In genomic region chr6:2387445-2387844, GRCh38 we compare ENCODE assay signal across 11 cellular contexts.
"Had no signal": no experiment of that assay in that cellular context is flagged by ENCODE, and none has a peak within 500 bp of the region (broad histone marks: within the 10 kb centered on the region; RNA-seq: fewer than 3 reads in every experiment).

No MANE protein-coding gene starts in this region.

- H3K4me1 Mint-ChIP-seq: activated B cell treated with CpG ODN at 0.5 μM for 24 hours had no signal

- DNase-seq: activated B cell treated with CpG ODN at 0.5 μM for 24 hours; activated CD8-positive, alpha-beta memory T cell treated with anti-CD3 and anti-CD28 coated beads for 24 hours; activated gamma-delta T cell; central memory CD4-positive, alpha-beta T cell; colonic mucosa; SJCRH30; stimulated activated naive CD4-positive, alpha-beta T cell treated with Interleukin-2 at 50 U/mL for 16 hours had no signal

- H3K4me3 Mint-ChIP-seq: activated B cell treated with CpG ODN at 0.5 μM for 24 hours, mesothelial cell of epicardium had no signal

- H3K27ac Mint-ChIP-seq: activated B cell treated with CpG ODN at 0.5 μM for 24 hours, mesothelial cell of epicardium, progenitor cell of endocrine pancreas had no signal

- FAIRE-seq: endometrium, islet of Langerhans had no signal

- H3K27me3 Mint-ChIP-seq: activated B cell treated with CpG ODN at 0.5 μM for 24 hours, progenitor cell of endocrine pancreas had no signal
